ENCODE assay signal across 1 cellular context in genomic region chr11:98330306-98330705, GRCh38.
TF ChIP-seq lines count a peak whose summit lies in the region.

No MANE protein-coding gene starts in this region.

TF ChIP-seq in HepG2, 621 proteins besides CTCF, POLR2A, EP300 and RAD21:
- TF ChIP-seq ZNF281 (CRISPR knock-in tag; IDR thresholded peaks at IDR 0.05; ENCODE audit: borderline replicate concordance): peak; percentile 63; the same call in 1 of the 2 replicates
